ENCODE assay signal across 16 cellular contexts in genomic region chr10:104218751-104219150, GRCh38. TPM values are rescaled to one million over a fixed set of nuclear protein-coding genes. Genes with fewer than 3 reads are reported as not detected.
DNase-seq lines count a peak whose midpoint lies in the region; TF ChIP-seq lines count a peak whose summit lies in the region.
"Had no signal": no experiment of that assay in that cellular context is flagged by ENCODE, and none has a peak within 500 bp of the region (broad histone marks: within the 10 kb centered on the region; RNA-seq: fewer than 3 reads in every experiment).

No MANE protein-coding gene starts in this region.

- POLR2A ChIA-PET in GM10248 (lab: Yijun Ruan, JAX) = no interaction called here

- H2AK5ac ChIP-seq in trophoblast cell (ENCODE audit: low read length) = no peak overlapping the region

- H3K4ac ChIP-seq in trophoblast cell (ENCODE audit: low read depth, low read length) = no peak overlapping the region

- CTCF ChIA-PET in GM10248 (lab: Yijun Ruan, JAX) = interaction anchor here (1.2 kb wide), 1 partner anchor 8 kb away, joined by 3 read pairs; no protein-coding TSS in a partner anchor

- H4K12ac ChIP-seq in trophoblast cell (ENCODE audit: low read depth, low read length) = no peak overlapping the region

- H3K14ac ChIP-seq in trophoblast cell (ENCODE audit: low read length) = no peak overlapping the region

- H3K27me3 ChIP-seq in BLaER1 (no peaks in the 10 kb centered on the region), SJCRH30 (no peaks in the 10 kb centered on the region; the same call in 1 of the 2 replicates), trophoblast cell (ENCODE audit: insufficient read depth, low read length) (no peaks in the 10 kb centered on the region)
- H3K27me3 ChIP-seq: Peyer's patch had no signal

- H3K79me1 ChIP-seq in trophoblast cell (ENCODE audit: low read length) = no peaks in the 10 kb centered on the region

- no CpG with 5 or more reads among the region's 7 CpGs for WGBS in trophoblast cell (ENCODE audit: extremely low coverage, insufficient coverage, insufficient read length)

- H3K9ac ChIP-seq in BLaER1 = no peak overlapping the region
- H3K9ac ChIP-seq in trophoblast cell (ENCODE audit: low read length) = no peak overlapping the region

- peaks cover 42% of the 10 kb centered on the region for H3K4me1 ChIP-seq in BLaER1
- peaks cover 17% of the 10 kb centered on the region for H3K4me1 ChIP-seq in SJCRH30
- H3K4me1 ChIP-seq in trophoblast cell (ENCODE audit: control insufficient read depth in 1 of 2, insufficient read depth in 2 of 2, low read length in 2 of 2) = no peaks in the 10 kb centered on the region
- H3K4me1 ChIP-seq: A549, HAP-1 had no signal

- DNase-seq in KBM-7 (peak; percentile 39), SJCRH30 (peak; percentile 77 to 83), islet precursor cell (peak; percentile 15), trophoblast cell (no peak), H4 (ENCODE audit: low spot score) (no peak), GM10248 (ENCODE audit: extremely low spot score) (no peak)
- DNase-seq: EL, Kasumi-1, NCI-H1436 treated with DMSO at 0.1 percent for 48 hours, NCI-H510A treated with DMSO at 0.1 percent for 48 hours, NCI-H82, Peyer's patch had no signal

- H3K9me3 ChIP-seq in BLaER1 (no peaks in the 10 kb centered on the region), SJCRH30 (replicated peaks) (no peaks in the 10 kb centered on the region; the same call in 1 of the 2 replicates), trophoblast cell (ENCODE audit: insufficient read depth, low read depth, low read length) (no peaks in the 10 kb centered on the region)
- H3K9me3 ChIP-seq: A549, HAP-1, Peyer's patch had no signal

- H3K18ac ChIP-seq in trophoblast cell (ENCODE audit: low read length) = no peak overlapping the region

- no peak overlapping the region; the same call in 1 of the 2 replicates for H3K4me3 ChIP-seq in BLaER1
- H3K4me3 ChIP-seq in SJCRH30 = no peak overlapping the region
- no peak overlapping the region for H3K4me3 ChIP-seq in trophoblast cell (ENCODE audit: low read depth, low read length)
- H3K4me3 ChIP-seq: A549, HAP-1, Peyer's patch, SK-N-MC had no signal

- no peaks in the 10 kb centered on the region for H3K79me2 ChIP-seq in trophoblast cell (ENCODE audit: control insufficient read depth, insufficient read depth, low read length, poor library complexity)

- H3K4me2 ChIP-seq in BLaER1 = peak overlapping the region; percentile 68
- H3K4me2 ChIP-seq in trophoblast cell (ENCODE audit: low read length) = no peak overlapping the region
- H3K4me2 ChIP-seq: A549 had no signal

- in situ Hi-C loops in KBM-7 (cut with MboI; ENCODE audit: low pct_unique_long_range_greater_than_20kb, low sequenced_read_pairs) = no loop called here

- TF ChIP-seq CTCF in GM10248 (IDR thresholded peaks at IDR 0.05; ENCODE audit: control extremely low read depth, extremely low read depth, low read depth, missing control alignments) = no peak

- H4K91ac ChIP-seq in trophoblast cell (ENCODE audit: low read depth, low read length) = no peak overlapping the region

- H2BK12ac ChIP-seq in trophoblast cell (ENCODE audit: low read length) = no peak overlapping the region

- H4K8ac ChIP-seq in trophoblast cell (ENCODE audit: low read depth, low read length) = no peak overlapping the region

- no peaks in the 10 kb centered on the region for H4K20me1 ChIP-seq in BLaER1

- no peak overlapping the region for H2AFZ ChIP-seq in trophoblast cell (ENCODE audit: insufficient read depth, low read length, poor library complexity)

- H3K23ac ChIP-seq in trophoblast cell (ENCODE audit: low read length) = no peak overlapping the region

- H2BK120ac ChIP-seq in trophoblast cell (ENCODE audit: insufficient read depth, low read length, poor library complexity) = no peak overlapping the region

- H3K27ac ChIP-seq in BLaER1 (peak overlapping the region; percentile 60), SJCRH30 (peak overlapping the region; percentile 21), trophoblast cell (ENCODE audit: low read depth, low read length) (no peak overlapping the region)
- H3K27ac ChIP-seq: A549, Peyer's patch, SK-N-MC had no signal

- H2BK5ac ChIP-seq in trophoblast cell (ENCODE audit: low read depth, low read length, poor library complexity) = no peak overlapping the region

- H3K36me3 ChIP-seq in BLaER1 (no peaks in the 10 kb centered on the region), SJCRH30 (no peaks in the 10 kb centered on the region), trophoblast cell (ENCODE audit: control insufficient read depth in 1 of 2, insufficient read depth in 2 of 2, low read length in 2 of 2) (no peaks in the 10 kb centered on the region)
- H3K36me3 ChIP-seq: HAP-1, Peyer's patch had no signal

RNA-seq across cellular contexts. Expression of gene CFAP43, which starts 13.4 kb away (rescaled TPM):
- total RNA-seq in SJCRH30 (2014; rRNA removed; shearing (Covaris generic)) = not detected in 2 replicates
- 0.64 and 0.88 TPM in 2 replicates for polyA plus RNA-seq in trophoblast cell (2013)
- total RNA-seq in H4 (2014; rRNA removed; shearing (Covaris generic)) = 0.27 TPM in 1 of 2 replicates, not detected in the other

RNA-seq across cellular contexts. Expression of gene GSTO1, which starts 35.9 kb away (rescaled TPM):
- 51.7 and 52.2 TPM in 2 replicates for total RNA-seq in SJCRH30 (2014; rRNA removed; shearing (Covaris generic))
- 84.3 and 85.5 TPM in 2 replicates for polyA plus RNA-seq in trophoblast cell (2013)
- 171 and 239 TPM in 2 replicates for total RNA-seq in H4 (2014; rRNA removed; shearing (Covaris generic))

RNA-seq across cellular contexts. Expression of gene GSTO2, which starts 50.2 kb away (rescaled TPM):
- total RNA-seq in SJCRH30 (2014; rRNA removed; shearing (Covaris generic)) = 0.08 TPM in 1 of 2 replicates, not detected in the other
- polyA plus RNA-seq in trophoblast cell (2013) = 1.3 TPM in 2 replicates
- 0.72 TPM in 1 of 2 replicates, not detected in the other for total RNA-seq in H4 (2014; rRNA removed; shearing (Covaris generic))

Comparison
In these comparisons a context has a peak if more than half of its experiments do, and no peak if none do; other contexts are left out.
1. DNase-seq: peak in KBM-7 (single experiment), SJCRH30 (2 of 2) and islet precursor cell (single experiment); none in trophoblast cell (0 of 2), H4 (single experiment) and GM10248 (single experiment).